ENCODE assay signal across 8 cellular contexts in genomic region chr7:39951156-39951942, GRCh38. TPM values are rescaled to one million over a fixed set of nuclear protein-coding genes. Genes with fewer than 3 reads are reported as not detected.
A peak's percentile ranks its signal among the peaks of the same experiment; 100 is the strongest.
DNase-seq lines count a peak whose midpoint lies in the region; ATAC-seq lines count a peak whose summit lies in the region.

No MANE protein-coding gene starts in this region.

- peak overlapping the region; percentile 91 for H3K27ac Mint-ChIP-seq in activated CD4-positive, alpha-beta memory T cell treated with anti-CD3 and anti-CD28 coated beads for 36 hours

- CTCF ChIA-PET in activated CD4-positive, alpha-beta memory T cell treated with anti-CD3 and anti-CD28 coated beads for 36 hours (lab: Charles Lee): interaction anchor here (0.6 to 5.5 kb wide), 6 partner anchors 55 to 371 kb away, joined by 3 to 46 read pairs (median 3); no protein-coding TSS in a partner anchor

- peaks cover 5% of the 10 kb centered on the region for H3K27me3 Mint-ChIP-seq in activated CD4-positive, alpha-beta memory T cell treated with anti-CD3 and anti-CD28 coated beads for 36 hours

- intact Hi-C loops in activated CD4-positive, alpha-beta memory T cell treated with anti-CD3 and anti-CD28 coated beads for 36 hours (cut with micrococcal nuclease): loop anchor here (1.0 to 2.0 kb wide), 3 partner anchors 36 to 385 kb away; partner anchors contain the start of gene YAE1

- ATAC-seq in HG02870 (IDR thresholded peaks at IDR 0.05; ENCODE audit: unreplicated experiment): peak; percentile 18

- peaks cover 48% of the 10 kb centered on the region for H3K4me1 Mint-ChIP-seq in activated CD4-positive, alpha-beta memory T cell treated with anti-CD3 and anti-CD28 coated beads for 36 hours (ENCODE audit: low read depth)

- DNase-seq in NCI-H748 (lab: John Stamatoyannopoulos, UW; ENCODE audit: unreplicated experiment) (peak; percentile 68), NCI-H748 treated with DMSO at 0.1 percent for 48 hours (lab: John Stamatoyannopoulos, UW) (no peak), NCI-H2171 treated with DMSO at 0.1 percent for 48 hours (lab: John Stamatoyannopoulos, UW) (peak; percentile 72), ecto neural progenitor cell (ENCODE audit: low spot score) (peak; percentile 81), lung microvascular endothelial cell (ENCODE audit: low read depth in 2 of 2) (peak; percentile 73 to 81)
- DNase-seq in activated CD4-positive, alpha-beta memory T cell treated with anti-CD3 and anti-CD28 coated beads for 36 hours: peak; percentile 80
- DNase-seq in stimulated activated CD8-positive, alpha-beta memory T cell treated with anti-CD3 and anti-CD28 coated beads, Interleukin-12 subunit alpha, Interleukin-12 subunit beta, amount 100 ng/mL, for 1 hour (ENCODE audit: low read depth): peak; percentile 47

- H3K9me3 Mint-ChIP-seq in activated CD4-positive, alpha-beta memory T cell treated with anti-CD3 and anti-CD28 coated beads for 36 hours: no peaks in the 10 kb centered on the region

- POLR2A ChIA-PET in activated CD4-positive, alpha-beta memory T cell treated with anti-CD3 and anti-CD28 coated beads for 36 hours (lab: Charles Lee): interaction anchor here (0.7 to 1.0 kb wide), 2 partner anchors 27 to 28 kb away, joined by 3 read pairs; no protein-coding TSS in a partner anchor

- H3K4me3 Mint-ChIP-seq in activated CD4-positive, alpha-beta memory T cell treated with anti-CD3 and anti-CD28 coated beads for 36 hours: peak overlapping the region; percentile 100

- peaks cover 19% of the 10 kb centered on the region for H3K36me3 Mint-ChIP-seq in activated CD4-positive, alpha-beta memory T cell treated with anti-CD3 and anti-CD28 coated beads for 36 hours

RNA-seq across cellular contexts. Expression of gene CDK13, which starts 1.3 kb away (rescaled TPM):
- total RNA-seq in activated CD4-positive, alpha-beta memory T cell treated with anti-CD3 and anti-CD28 coated beads for 36 hours: 10 to 100 TPM; 29.6 to 30.5 TPM
- 22.4 and 39.5 TPM in 2 replicates for total RNA-seq in lung microvascular endothelial cell
